In the genomic region with DNA sequence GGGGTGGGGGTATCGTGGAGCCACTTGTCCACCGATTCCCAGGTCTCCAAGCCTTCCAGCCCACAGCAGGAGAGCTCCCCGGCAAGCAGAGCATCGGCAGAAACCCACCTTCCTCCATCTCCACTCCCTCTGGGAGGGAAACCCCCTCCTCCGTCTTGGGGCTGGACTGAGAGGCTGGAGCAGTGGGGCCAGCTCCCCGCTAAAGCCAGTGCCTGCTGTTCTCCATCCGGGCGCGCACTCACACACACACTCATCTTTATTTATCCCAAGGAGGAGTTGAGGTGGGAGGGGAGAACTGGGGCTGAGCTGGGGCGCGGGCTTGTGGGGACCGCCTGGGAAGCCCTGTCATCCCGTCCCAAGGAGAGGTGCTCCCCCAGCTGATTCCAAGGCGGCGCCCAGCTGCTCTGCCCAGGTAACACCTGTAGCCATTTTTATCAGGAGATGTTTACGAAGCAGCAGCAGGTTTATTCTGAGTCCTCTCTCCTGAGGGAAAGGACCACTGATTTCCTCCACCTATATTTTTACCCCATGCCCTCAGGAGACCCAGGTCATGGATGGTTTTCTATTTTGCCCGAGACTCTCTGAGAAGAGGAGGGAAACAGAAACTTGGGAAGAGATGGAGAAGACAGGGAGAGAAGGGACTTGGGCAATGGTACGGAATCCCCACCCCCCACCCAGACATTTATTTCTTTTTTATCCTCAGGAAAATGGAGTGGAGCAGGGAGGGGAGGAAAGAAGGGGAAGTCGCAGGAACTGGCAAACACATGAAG, we compare ENCODE assay signal across 13 cellular contexts. TPM values are rescaled to one million over a fixed set of nuclear protein-coding genes. Genes with fewer than 3 reads are reported as not detected.
A peak's percentile ranks its signal among the peaks of the same experiment; 100 is the strongest.
DNase-seq lines count a peak whose midpoint lies in the region; ATAC-seq, FAIRE-seq and TF ChIP-seq lines count a peak whose summit lies in the region.
"Had no signal": no experiment of that assay in that cellular context is flagged by ENCODE, and none has a peak within 500 bp of the region (broad histone marks: within the 10 kb centered on the region; RNA-seq: fewer than 3 reads in every experiment).

No MANE protein-coding gene starts in this region.

- 20 to 55% methylated on average over 17 to 19 of the region's 19 CpGs for WGBS in heart right ventricle, 2 donors
- 63% methylated on average over 19 of the region's 19 CpGs for WGBS in GM12878 (ENCODE audit: insufficient coverage, insufficient replicate concordance, low lambda C conversion rate, missing lambda C conversion rate)

- H3K4me2 ChIP-seq in GM12878 (ENCODE audit: control insufficient read depth, insufficient read depth): peak overlapping the region; percentile 99

- H3K36me3 ChIP-seq in heart right ventricle (no peaks in the 10 kb centered on the region), right atrium auricular region (no peaks in the 10 kb centered on the region), GM12878 (ENCODE audit: control insufficient read depth in 2 of 2, insufficient read depth in 2 of 2, low read length in 1 of 2) (no peaks in the 10 kb centered on the region), vagina (no peaks in the 10 kb centered on the region)
- no peaks in the 10 kb centered on the region for H3K36me3 ChIP-seq in effector memory CD4-positive, alpha-beta T cell (ENCODE audit: control insufficient read depth, insufficient read depth, low read length)

- no TSS peak for BruUV-seq in GM12878 (replicated peaks; lab: Mats Ljungman, UMichigan)

- CTCF ChIA-PET in GM12878 (lab: Yijun Ruan, JAX): interaction anchor here (0.7 to 6.2 kb wide), 18 partner anchors 8 to 308 kb away, joined by 3 to 35 read pairs (median 6); no protein-coding TSS in a partner anchor

- DNase-seq in heart right ventricle (no peak), right atrium auricular region (ENCODE audit: low spot score) (no peak), GM12878 (ENCODE audit: low read depth, low spot score) (no peak), myocyte (ENCODE audit: low read depth) (peak; percentile 73), vagina (ENCODE audit: extremely low spot score in 2 of 2) (no peak), AG08395 (ENCODE audit: low spot score) (no peak)
- DNase-seq in effector memory CD4-positive, alpha-beta T cell: no peak
- no peak for DNase-seq in activated effector memory CD4-positive, alpha-beta T cell treated with anti-CD3 and anti-CD28 coated beads, Interleukin-2, amount 50 U/mL, for 16 hours
- DNase-seq: activated CD4-positive, alpha-beta T cell treated with anti-CD3 and anti-CD28 coated beads for 1 hour; activated naive CD4-positive, alpha-beta T cell treated with anti-CD3 and anti-CD28 coated beads, Interleukin-2, amount 50 U/mL, for 16 hours; left ventricle myocardium superior; stimulated activated naive CD4-positive, alpha-beta T cell treated with Interleukin-2 at 50 U/mL for 16 hours had no signal

- in situ Hi-C loops in GM12878 (cut with MboI): no loop called here

- no peak for FAIRE-seq in GM12878 (lab: Jason Lieb, UNC)

- TF ChIP-seq CTCF in heart right ventricle (IDR thresholded peaks at IDR 0.05) (no peak), right atrium auricular region (IDR thresholded peaks at IDR 0.05) (no peak), GM12878 (IDR thresholded peaks at IDR 0.05 in 2 of 3, conservative IDR thresholded peaks at IDR 0.05 in 1 of 3; ENCODE audit: control insufficient read depth in 2 of 3, extremely low read depth in 1 of 3, insufficient read depth in 1 of 3, low read depth in 3 of 3, low read length in 3 of 3) (no peak), vagina (IDR thresholded peaks at IDR 0.05) (no peak)

- no peak for TF ChIP-seq POLR2A in GM12878 (IDR thresholded peaks at IDR 0.05; ENCODE audit: low read depth, low read length)
- no peak for TF ChIP-seq POLR2A in vagina (IDR thresholded peaks at IDR 0.05)

- H3K27me3 ChIP-seq in heart right ventricle (peaks cover 0 to 26% (median 0%) of the 10 kb centered on the region in 7 donors), right atrium auricular region (no peaks in the 10 kb centered on the region), GM12878 (replicated peaks in 1 of 2; ENCODE audit: control insufficient read depth in 2 of 2, insufficient read depth in 2 of 2, low read length in 1 of 2) (no peaks in the 10 kb centered on the region), vagina (no peaks in the 10 kb centered on the region)
- H3K27me3 ChIP-seq in effector memory CD4-positive, alpha-beta T cell (replicated peaks; ENCODE audit: control insufficient read depth, insufficient read depth, low read length, poor library complexity, severe bottlenecking): peaks cover 14% of the 10 kb centered on the region

- no peaks in the 10 kb centered on the region for H3K9me3 ChIP-seq in heart right ventricle
- no peaks in the 10 kb centered on the region for H3K9me3 ChIP-seq in right atrium auricular region
- H3K9me3 ChIP-seq in GM12878 (replicated peaks; ENCODE audit: control insufficient read depth, insufficient read depth, low read length): no peaks in the 10 kb centered on the region
- H3K9me3 ChIP-seq in vagina: no peaks in the 10 kb centered on the region
- H3K9me3 ChIP-seq in effector memory CD4-positive, alpha-beta T cell (ENCODE audit: control insufficient read depth, low read length): no peaks in the 10 kb centered on the region

- H3K27ac ChIP-seq in heart right ventricle (peak overlapping the region in 3 of 10 donors; percentile 37 to 50 (median 45)), right atrium auricular region (no peak overlapping the region), GM12878 (ENCODE audit: control insufficient read depth, insufficient read depth) (peak overlapping the region; percentile 44; the same call in 1 of the 2 replicates), vagina (no peak overlapping the region)
- H3K27ac ChIP-seq in effector memory CD4-positive, alpha-beta T cell (ENCODE audit: insufficient read depth, low read length, poor library complexity, severe bottlenecking): no peak overlapping the region

- RAD21 ChIA-PET in GM12878 (lab: Charles Lee; ENCODE audit: unreplicated experiment): interaction anchor here (0.5 to 15.4 kb wide), 20 partner anchors 7 to 308 kb away, joined by 3 to 254 read pairs (median 14); no protein-coding TSS in a partner anchor

- no peak for TF ChIP-seq RAD21 in GM12878 (IDR thresholded peaks at IDR 0.05; ENCODE audit: insufficient read depth, low read depth, low read length)

- H2AFZ ChIP-seq in GM12878 (ENCODE audit: control insufficient read depth, low read depth, low read length): no peak overlapping the region; the same call in 1 of the 2 replicates

- H3K4me1 ChIP-seq in heart right ventricle: peaks cover 8 to 59% (median 39%) of the 10 kb centered on the region in 9 donors
- peaks cover 0 to 44% of the 10 kb centered on the region in 2 donors for H3K4me1 ChIP-seq in right atrium auricular region
- H3K4me1 ChIP-seq in GM12878 (ENCODE audit: control insufficient read depth, insufficient read depth, low read length): peaks cover 70% of the 10 kb centered on the region
- H3K4me1 ChIP-seq in vagina: peaks cover 34% of the 10 kb centered on the region
- peaks cover 6% of the 10 kb centered on the region for H3K4me1 ChIP-seq in effector memory CD4-positive, alpha-beta T cell (ENCODE audit: control insufficient read depth, insufficient read depth, low read length, poor library complexity, severe bottlenecking)

- ATAC-seq in heart right ventricle (no peak), GM12878 (no peak)

- POLR2A ChIA-PET in GM12878 (lab: Charles Lee): interaction anchor here (1.1 to 11.9 kb wide), 14 partner anchors 10 to 87 kb away, joined by 4 to 204 read pairs (median 8); partner anchors contain the start of genes PBXIP1 and PMVK

- SMC1A ChIA-PET in GM12878 (lab: Charles Lee; ENCODE audit: uncharacterized antibody, unreplicated experiment): interaction anchor here (0.6 to 7.8 kb wide), 26 partner anchors 10 to 484 kb away, joined by 3 to 101 read pairs (median 4); no protein-coding TSS in a partner anchor

- TF ChIP-seq EP300 in GM12878 (IDR thresholded peaks at IDR 0.05; ENCODE audit: borderline replicate concordance in 1 of 2, control insufficient read depth in 1 of 2, low read depth in 2 of 2, low read length in 2 of 2): no peak

- H3K9ac ChIP-seq in GM12878 (ENCODE audit: control insufficient read depth, insufficient read depth, low read length): peak overlapping the region; percentile 59; the same call in 1 of the 2 replicates

- H3K4me3 ChIP-seq in heart right ventricle (peak overlapping the region in 9 of 10 donors; percentile 40 to 66 (median 57)), right atrium auricular region (peak overlapping the region in 1 of 2 donors; percentile 61), GM12878 (peak overlapping the region; percentile 88), vagina (peak overlapping the region; percentile 41)
- H3K4me3 ChIP-seq in effector memory CD4-positive, alpha-beta T cell (ENCODE audit: insufficient read depth, low read depth, low read length, poor library complexity, severe bottlenecking): no peak overlapping the region

- H4K20me1 ChIP-seq in GM12878 (ENCODE audit: control insufficient read depth, insufficient read depth): no peaks in the 10 kb centered on the region

- intact Hi-C loops in heart right ventricle (cut with DNase I): loop anchor here in 6 of 10 donors (2.0 to 10.0 kb wide), 6 partner anchors 61 to 105 kb away; no protein-coding TSS in a partner anchor
- intact Hi-C loops in GM12878 (cut with micrococcal nuclease; ENCODE audit: unreplicated experiment): loop anchor here (5.0 kb wide), 2 partner anchors 194 to 261 kb away; partner anchors contain the start of genes ADAR and EFNA4
- intact Hi-C loops in vagina (cut with DNase I): loop anchor here (5.0 kb wide), 1 partner anchor 311 kb away; the partner anchor contains the start of gene UBE2Q1

- peaks cover 50% of the 10 kb centered on the region for H3K79me2 ChIP-seq in GM12878 (ENCODE audit: control insufficient read depth, insufficient read depth, low read length)

RNA-seq across cellular contexts. Expression of gene KCNN3, which starts 2.1 kb away (rescaled TPM):
- total RNA-seq in heart right ventricle (1 to 10 TPM in 9 of 10 donors, under 1 TPM in 1; 0.52 to 5.9 (median 2.7) TPM), right atrium auricular region (1 to 10 TPM; 3.9 to 4.4 TPM), GM12878 (2014; rRNA removed) (13.2 and 15.8 TPM in 2 replicates), GM12878 (2014; rRNA removed; fragmentation: Illumina TruSeq; extraction: Trizol) (9.9 and 11.8 TPM in 2 replicates), GM12878 (2021) (15.3 and 17.3 TPM in 2 replicates), myocyte (30.8 and 41.3 TPM in 2 replicates), vagina (7.4 TPM)
- polyA plus RNA-seq in heart right ventricle (under 1 TPM; 0.17 to 0.59 TPM), GM12878 (2011; rRNA removed) (13.5 and 17.4 TPM in 2 replicates), GM12878 (2014; fragmentation: Illumina TruSeq; extraction: Trizol) (10.9 and 14.1 TPM in 2 replicates), GM12878 (2014; fragmentation: Nextera tagmentation; extraction: Ambion mirVana) (1 to 10 TPM; 3.5 to 6.4 TPM), GM12878 (2014; rRNA removed) (13.6 and 13.8 TPM in 2 replicates), GM12878 (2016; fragmentation: Nextera tagmentation; extraction: Ambion mirVana) (10 to 100 TPM; 25.8 to 26.4 TPM)
- total RNA-seq in GM12878 (2013; cell fraction: nucleolus; rRNA removed): 53.8 and 54.8 TPM in 2 replicates
- polyA plus RNA-seq in GM12878 (2011; ENCODE audit: low read depth): 9.5 TPM
- 24.6 and 29.9 TPM in 2 replicates for polyA plus RNA-seq in GM12878 (2011; cell fraction: cytosol; rRNA removed)
- 21.5 and 27.0 TPM in 2 replicates for polyA plus RNA-seq in GM12878 (2011; cell fraction: nucleus; rRNA removed)
- polyA plus RNA-seq in GM12878 (2012): 13.6 and 19.7 TPM in 2 replicates
- 59.0 and 61.8 TPM in 2 replicates for polyA minus RNA-seq in GM12878 (2011; rRNA and poly(A)+ RNA removed)
- polyA minus RNA-seq in GM12878 (2011; cell fraction: cytosol; rRNA and poly(A)+ RNA removed): 11.6 and 12.3 TPM in 2 replicates
- polyA minus RNA-seq in GM12878 (2011; cell fraction: nucleus; rRNA and poly(A)+ RNA removed): 16.3 and 26.8 TPM in 2 replicates
- 5.5 TPM for polyA plus RNA-seq in myocyte (2012)
- polyA plus RNA-seq: CD14-positive monocyte had no signal
